Comparison of ENCODE assay signal across 16 cellular contexts in genomic region chr11:26914968-26915367, GRCh38.
DNase-seq lines count a peak whose midpoint lies in the region; ATAC-seq and TF ChIP-seq lines count a peak whose summit lies in the region.
"Had no signal": no experiment of that assay in that cellular context is flagged by ENCODE, and none has a peak within 500 bp of the region (broad histone marks: within the 10 kb centered on the region; RNA-seq: fewer than 3 reads in every experiment).

No MANE protein-coding gene starts in this region.

- no peaks in the 10 kb centered on the region for H3K36me3 ChIP-seq in mucosa of descending colon (ENCODE audit: low read depth)

- DNase-seq in NCI-H526 treated with DMSO at 0.1 percent for 48 hours (lab: John Stamatoyannopoulos, UW), result peak; percentile 97
- DNase-seq in DMS153 treated with DMSO at 0.1 percent for 48 hours (lab: John Stamatoyannopoulos, UW; ENCODE audit: unreplicated experiment), result no peak
- DNase-seq in mucosa of descending colon, result no peak
- DNase-seq in DMS53 treated with DMSO at 0.1 percent for 48 hours (lab: John Stamatoyannopoulos, UW; ENCODE audit: unreplicated experiment), result no peak
- no peak for DNase-seq in AG08395 (ENCODE audit: low spot score)
- DNase-seq: activated CD4-positive, alpha-beta T cell treated with anti-CD3 and anti-CD28 coated beads, Interleukin-2, amount 50 U/mL, for 48 hours; activated gamma-delta T cell treated with Interleukin-2 at 50 U/mL for 16 hours; DND-41; NCI-H2171; occipital lobe; T-helper 17 cell had no signal

- intact Hi-C loops in mucosa of descending colon (cut with DNase I, micrococcal nuclease), result no loop called here

- no peak overlapping the region for H3K4me3 ChIP-seq in mucosa of descending colon
- H3K4me3 ChIP-seq: lung had no signal

- no peaks in the 10 kb centered on the region for H3K4me1 ChIP-seq in mucosa of descending colon (ENCODE audit: low read depth)

- peak; percentile 76 for ATAC-seq in GM18520 (IDR thresholded peaks at IDR 0.05; ENCODE audit: unreplicated experiment)
- ATAC-seq in GM21529 (IDR thresholded peaks at IDR 0.05; ENCODE audit: unreplicated experiment), result peak; percentile 60
- peak; percentile 48 for ATAC-seq in HG03060 (IDR thresholded peaks at IDR 0.05; ENCODE audit: low read depth, unreplicated experiment)
- no peak for ATAC-seq in mucosa of descending colon
- ATAC-seq: Panc1, T-helper 17 cell had no signal

- TF ChIP-seq CTCF in mucosa of descending colon (IDR thresholded peaks at IDR 0.05), result no peak

- no peaks in the 10 kb centered on the region for H3K9me3 ChIP-seq in mucosa of descending colon
